7 cellular contexts compared by ENCODE assay signal in genomic region chr5:95906398-95906797, GRCh38. TPM values are rescaled to one million over a fixed set of nuclear protein-coding genes. Genes with fewer than 3 reads are reported as not detected.
DNase-seq lines count a peak whose midpoint lies in the region; ATAC-seq, FAIRE-seq and TF ChIP-seq lines count a peak whose summit lies in the region.
"Not testable (repeated sequence)": the region's sequence is repeated elsewhere in the genome, so short reads cannot be mapped to it uniquely, and the experiment has no call there.

No MANE protein-coding gene starts in this region.

- ATAC-seq in K562, result not testable (repeated sequence)
- peak; percentile 15 for ATAC-seq in left lobe of liver

- H3K27ac ChIP-seq in HEK293 (ENCODE audit: extremely low read depth, low read depth, low read length); K562 (ENCODE audit: extremely low read depth, low read depth, low read length); trophoblast cell (ENCODE audit: low read depth, low read length): not testable (repeated sequence)
- peak overlapping the region; percentile 92 for H3K27ac ChIP-seq in epithelial cell of prostate

- CTCF ChIA-PET in HEK293 (lab: Yijun Ruan, JAX), result interaction anchor here (0.6 to 1.1 kb wide), 2 partner anchors 47 to 49 kb away, joined by 3 read pairs; no protein-coding TSS in a partner anchor
- CTCF ChIA-PET in K562 (lab: Yijun Ruan, JAX; ENCODE audit: low intra/inter-chr PET ratio), result not testable (repeated sequence)

- not testable (repeated sequence) for H3K79me1 ChIP-seq in trophoblast cell (ENCODE audit: low read length)

- TF ChIP-seq CTCF in HEK293 (tag by site-specific recombination; IDR thresholded peaks at IDR 0.05); K562 (IDR thresholded peaks at IDR 0.05 in 2 of 3, conservative IDR thresholded peaks at IDR 0.05 in 1 of 3; ENCODE audit: insufficient read depth in 2 of 3, low read depth in 1 of 3, low read length in 3 of 3): not testable (repeated sequence)

- not testable (repeated sequence) for H3K27me3 ChIP-seq in K562 (ENCODE audit: control insufficient read depth in 2 of 2, insufficient read depth in 2 of 2, low read length in 2 of 2); trophoblast cell (ENCODE audit: insufficient read depth, low read length)

- H4K12ac ChIP-seq in trophoblast cell (ENCODE audit: low read depth, low read length), result not testable (repeated sequence)

- H4K20me1 ChIP-seq in K562 (replicated peaks; ENCODE audit: control insufficient read depth, insufficient read depth, low read length), result not testable (repeated sequence)

- FAIRE-seq in K562 (lab: Jason Lieb, UNC), result not testable (repeated sequence)

- POLR2A ChIA-PET in HEK293 (lab: Yijun Ruan, JAX), result not testable (repeated sequence)
- POLR2A ChIA-PET in K562 (lab: Yijun Ruan, JAX), result interaction anchor here (1.0 kb wide), 1 partner anchor 13 kb away, joined by 3 read pairs; no protein-coding TSS in a partner anchor

- not testable (repeated sequence) for H3K4me2 ChIP-seq in K562 (ENCODE audit: insufficient read depth, low read length); trophoblast cell (ENCODE audit: low read length)

- BruUV-seq in K562 (replicated peaks; lab: Mats Ljungman, UMichigan), result not testable (repeated sequence)

- H2BK12ac ChIP-seq in trophoblast cell (ENCODE audit: low read length), result not testable (repeated sequence)

- H4K91ac ChIP-seq in trophoblast cell (ENCODE audit: low read depth, low read length), result not testable (repeated sequence)

- H3K4ac ChIP-seq in trophoblast cell (ENCODE audit: low read depth, low read length), result not testable (repeated sequence)

- H3K4me1 ChIP-seq in HEK293 (ENCODE audit: control insufficient read depth, insufficient read depth, low read length); K562 (replicated peaks in 1 of 2; ENCODE audit: control insufficient read depth in 2 of 2, insufficient read depth in 2 of 2, low read length in 2 of 2); trophoblast cell (ENCODE audit: control insufficient read depth in 1 of 2, insufficient read depth in 2 of 2, low read length in 2 of 2): not testable (repeated sequence)

- not testable (repeated sequence) for H3K9me1 ChIP-seq in K562 (ENCODE audit: control insufficient read depth, insufficient read depth, low read length)

- TF ChIP-seq RAD21 in K562 (CRISPR knock-in tag; conservative IDR thresholded peaks at IDR 0.05 in 1 of 2, IDR thresholded peaks at IDR 0.05 in 1 of 2), result not testable (repeated sequence)

- intact Hi-C loops in K562 (cut with micrococcal nuclease), result not testable (repeated sequence)

- not testable (repeated sequence) for H2AFZ ChIP-seq in K562 (ENCODE audit: low read depth, low read length); trophoblast cell (ENCODE audit: insufficient read depth, low read length, poor library complexity)

- H3K9me3 ChIP-seq in HEK293 (ENCODE audit: control insufficient read depth, insufficient read depth, low read depth, low read length); K562 (replicated peaks; ENCODE audit: control insufficient read depth, insufficient read depth, low read depth, low read length); trophoblast cell (ENCODE audit: insufficient read depth, low read depth, low read length): not testable (repeated sequence)

- not testable (repeated sequence) for TF ChIP-seq POLR2A in K562 (conservative IDR thresholded peaks at IDR 0.05)

- not testable (repeated sequence) for H2BK5ac ChIP-seq in trophoblast cell (ENCODE audit: low read depth, low read length, poor library complexity)

- DNase-seq in ELF-1 (ENCODE audit: low read depth, low spot score) (peak; percentile 48), M059J (ENCODE audit: low read depth) (peak; percentile 61), trophoblast cell (peak; percentile 33 to 47)
- not testable (repeated sequence) for DNase-seq in K562 (ENCODE audit: extremely low read depth in 1 of 4, low spot score in 3 of 4); epithelial cell of prostate (ENCODE audit: low read depth, low spot score); left lobe of liver (ENCODE audit: low spot score)

- H3K79me2 ChIP-seq in K562 (ENCODE audit: control insufficient read depth, insufficient read depth, low read length); trophoblast cell (ENCODE audit: control insufficient read depth, insufficient read depth, low read length, poor library complexity): not testable (repeated sequence)

- H4K8ac ChIP-seq in trophoblast cell (ENCODE audit: low read depth, low read length), result not testable (repeated sequence)

- H3K4me3 ChIP-seq in HEK293 (ENCODE audit: low read depth, low read length); K562; trophoblast cell (ENCODE audit: low read depth, low read length): not testable (repeated sequence)

- H3K23ac ChIP-seq in trophoblast cell (ENCODE audit: low read length), result not testable (repeated sequence)

- H2BK120ac ChIP-seq in trophoblast cell (ENCODE audit: insufficient read depth, low read length, poor library complexity), result not testable (repeated sequence)

- not testable (repeated sequence) for H2AK5ac ChIP-seq in trophoblast cell (ENCODE audit: low read length)

- H3K9ac ChIP-seq in K562 (ENCODE audit: insufficient read depth in 1 of 2, low read depth in 2 of 2, low read length in 2 of 2); trophoblast cell (ENCODE audit: low read length): not testable (repeated sequence)

- WGBS in K562 (ENCODE audit: insufficient coverage, low coverage, missing lambda C conversion rate), result 64% methylated on average over 3 of the region's 3 CpGs
- no CpG with 5 or more reads among the region's 3 CpGs for WGBS in trophoblast cell (ENCODE audit: extremely low coverage, insufficient coverage, insufficient read length)

- not testable (repeated sequence) for H3K18ac ChIP-seq in trophoblast cell (ENCODE audit: low read length)

- in situ Hi-C loops in K562 (cut with MboI), result not testable (repeated sequence)

- H3K14ac ChIP-seq in trophoblast cell (ENCODE audit: low read length), result not testable (repeated sequence)

- not testable (repeated sequence) for TF ChIP-seq EP300 in K562 (IDR thresholded peaks at IDR 0.05; ENCODE audit: low read length)

- peaks cover 0 to 14% of the 10 kb centered on the region in 2 experiments; a peak in 1 of 3 replicates for H3K36me3 ChIP-seq in HEK293 (ENCODE audit: control insufficient read depth in 2 of 2, insufficient read depth in 1 of 2, low read length in 2 of 2)
- not testable (repeated sequence) for H3K36me3 ChIP-seq in K562 (ENCODE audit: control insufficient read depth, insufficient read depth, low read length); trophoblast cell (ENCODE audit: control insufficient read depth in 1 of 2, insufficient read depth in 2 of 2, low read length in 2 of 2)

TF ChIP-seq in HEK293, 187 proteins besides CTCF, POLR2A, EP300 and RAD21:
- TF ChIP-seq SCRT2 (tag by site-specific recombination; IDR thresholded peaks at IDR 0.05), result peak; percentile 58

TF ChIP-seq in K562, 482 proteins besides CTCF, POLR2A, EP300 and RAD21:
- peak; percentile 72 for TF ChIP-seq PKNOX1 (IDR thresholded peaks at IDR 0.05)

RNA-seq across cellular contexts. Expression of gene ELL2, which starts 55.3 kb away (rescaled TPM):
- total RNA-seq in M059J (2014; rRNA removed; shearing (Covaris generic)), result 220 and 238 TPM in 2 replicates
- total RNA-seq in K562 (2011; cell fraction: chromatin; rRNA removed; ENCODE audit: low replicate concordance), result 31.2 and 65.3 TPM in 2 replicates
- 11.2 and 15.0 TPM in 2 replicates for total RNA-seq in K562 (2011; cell fraction: nucleolus; rRNA removed)
- 29.9 and 45.8 TPM in 2 replicates for total RNA-seq in K562 (2011; cell fraction: nucleoplasm; rRNA removed)
- total RNA-seq in K562 (2014; rRNA removed) (14.0 and 18.3 TPM in 2 replicates), K562 (2014; rRNA removed; fragmentation: Illumina TruSeq; extraction: Trizol) (14.7 and 17.1 TPM in 2 replicates), K562 (2015; rRNA removed; fragmentation: Illumina TruSeq; extraction: Trizol) (10.1 and 12.5 TPM in 2 replicates), K562 (2021) (16.2 and 23.1 TPM in 2 replicates), left lobe of liver (76.4 TPM)
- polyA plus RNA-seq in K562 (2011; rRNA removed) (11.1 and 16.3 TPM in 2 replicates), K562 (2014; fragmentation: Illumina TruSeq; extraction: Trizol) (11.4 and 14.5 TPM in 2 replicates), K562 (2014; fragmentation: Nextera tagmentation; extraction: Ambion mirVana) (1 to 10 TPM; 4.3 to 6.8 TPM), K562 (2014; rRNA removed) (9.0 and 14.6 TPM in 2 replicates)
- polyA plus RNA-seq in K562 (2011; cell fraction: cytosol; rRNA removed), result 4.0 and 4.7 TPM in 2 replicates
- 13.8 and 14.7 TPM in 2 replicates for polyA plus RNA-seq in K562 (2011; cell fraction: nucleus; rRNA removed)
- 8.3 and 11.9 TPM in 2 replicates for polyA plus RNA-seq in K562 (2012)
- polyA minus RNA-seq in K562 (2011; rRNA and poly(A)+ RNA removed), result 21.9 and 28.0 TPM in 2 replicates
- polyA minus RNA-seq in K562 (2011; cell fraction: cytosol; rRNA and poly(A)+ RNA removed), result 4.8 and 11.7 TPM in 2 replicates
- polyA minus RNA-seq in K562 (2011; cell fraction: nucleus; rRNA and poly(A)+ RNA removed), result 21.4 and 33.0 TPM in 2 replicates
- 19.8 and 20.7 TPM in 2 replicates for polyA plus RNA-seq in trophoblast cell (2013)
